Comparison of ENCODE assay signal across 19 cellular contexts in the genomic region with DNA sequence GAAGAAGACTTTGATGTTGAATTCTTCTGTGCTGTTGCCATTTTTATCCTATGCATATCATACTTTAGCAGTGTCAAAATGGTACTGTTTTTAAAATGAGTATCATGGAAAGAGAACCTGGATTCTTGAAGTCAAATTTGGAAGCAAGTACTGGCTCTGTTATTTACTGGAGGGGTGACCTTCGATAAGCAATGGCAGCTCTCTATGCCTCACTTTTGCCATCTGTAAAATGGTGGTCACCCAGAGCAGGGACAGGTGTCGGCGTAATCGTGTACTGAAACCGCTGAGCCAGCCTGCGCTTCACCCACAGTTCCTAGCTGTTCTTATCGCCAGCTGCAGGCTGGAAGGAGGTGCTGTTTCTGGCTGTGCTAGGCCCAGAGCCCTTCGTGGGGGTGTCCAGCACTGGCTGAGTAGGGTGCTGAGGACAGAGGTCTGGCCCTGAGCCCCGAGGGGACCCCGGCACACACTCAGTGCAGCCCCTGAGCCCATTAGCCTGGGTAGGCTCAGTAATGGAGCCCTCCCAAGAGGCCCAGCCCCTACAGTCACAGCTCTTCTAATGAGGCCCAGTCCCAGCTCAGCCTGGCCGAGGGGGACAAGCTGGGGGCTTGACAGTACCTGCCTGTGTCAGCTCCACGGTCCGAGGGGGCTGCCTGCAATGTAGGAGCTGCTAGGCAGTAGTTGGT.
"Had no signal": no experiment of that assay in that cellular context is flagged by ENCODE, and none has a peak within 500 bp of the region (broad histone marks: within the 10 kb centered on the region; RNA-seq: fewer than 3 reads in every experiment).

No MANE protein-coding gene starts in this region.

- H3K4me3 Mint-ChIP-seq: immature natural killer cell, naive B cell, nephron progenitor cell had no signal

- H3K4me1 Mint-ChIP-seq: immature natural killer cell had no signal

- H3K4me1 ChIP-seq: left ventricle myocardium inferior had no signal

- H3K36me3 Mint-ChIP-seq: immature natural killer cell had no signal

- H3K9me3 ChIP-seq: left ventricle myocardium inferior, lower lobe of right lung, thoracic aorta, transverse colon had no signal

- H3K27ac Mint-ChIP-seq: immature natural killer cell, naive B cell, nephron progenitor cell had no signal

- H3K36me3 ChIP-seq: left ventricle myocardium inferior, lower lobe of right lung, stomach, thoracic aorta, transverse colon had no signal

- H3K27ac ChIP-seq: left ventricle myocardium inferior, lower lobe of right lung, skin epidermis, stomach, thoracic aorta, transverse colon had no signal

- DNase-seq: cortex of kidney; effector memory CD4-positive, alpha-beta T cell; immature natural killer cell; left cardiac atrium; left ventricle myocardium inferior; lower lobe of right lung; mesenchymal stem cell; naive B cell; nephron progenitor cell; stimulated activated CD4-positive, alpha-beta T cell treated with anti-CD3 and anti-CD28 coated beads, Interleukin-2, amount 100 ng/mL, for 24 hours; stimulated activated CD4-positive, alpha-beta T cell treated with anti-CD3 and anti-CD28 coated beads, Interleukin-4, amount 100 ng/mL, for 4 hours; stimulated activated naive CD4-positive, alpha-beta T cell; stomach; substantia nigra; transverse colon had no signal

- ATAC-seq: esophagus mucosa, left cardiac atrium, sciatic nerve had no signal

- H3K4me3 ChIP-seq: left ventricle myocardium inferior, lower lobe of right lung, skin epidermis, stomach, thoracic aorta, transverse colon had no signal

- H3K9me3 Mint-ChIP-seq: nephron progenitor cell had no signal
